Comparison of ENCODE assay signal across 8 cellular contexts in the genomic region with DNA sequence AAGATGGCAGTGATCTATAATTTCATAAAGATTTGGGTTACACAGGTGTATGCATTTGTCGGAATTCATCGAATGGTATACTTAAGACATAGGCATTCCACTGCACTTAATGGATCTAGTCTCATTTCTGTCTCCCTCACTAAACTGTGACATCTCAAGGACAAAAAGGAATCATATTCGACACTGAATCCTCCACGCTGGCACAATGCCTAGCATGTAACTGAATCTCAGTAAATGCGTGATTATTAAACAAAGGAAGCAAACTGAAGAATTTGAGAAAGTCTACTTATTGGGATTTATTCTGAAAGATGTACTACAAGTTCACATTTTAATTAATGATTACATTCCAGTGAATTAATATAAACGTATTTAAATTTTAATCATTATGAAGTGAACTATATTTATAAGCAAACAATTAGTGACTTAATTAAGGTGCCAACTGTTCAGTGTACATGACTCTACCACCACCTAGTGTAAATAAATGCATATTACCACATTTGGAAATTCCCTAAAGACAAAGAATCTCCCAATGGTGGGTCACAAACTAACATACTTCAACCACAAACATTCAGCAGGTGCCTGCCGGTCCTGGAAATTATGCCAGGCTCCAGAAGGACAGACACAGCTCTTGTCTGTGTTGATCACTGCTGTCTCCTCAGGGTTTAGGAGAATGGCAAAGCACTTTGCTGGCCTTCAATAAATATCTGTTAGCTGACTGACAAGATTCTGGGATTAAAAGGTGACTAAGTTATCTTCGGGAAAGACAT. TPM values are rescaled to one million over a fixed set of nuclear protein-coding genes. Genes with fewer than 3 reads are reported as not detected.
A peak's percentile ranks its signal among the peaks of the same experiment; 100 is the strongest.
DNase-seq lines count a peak whose midpoint lies in the region; FAIRE-seq and TF ChIP-seq lines count a peak whose summit lies in the region.

No MANE protein-coding gene starts in this region.

- intact Hi-C loops in activated T-helper 1 cell treated with anti-CD3 and anti-CD28 coated beads, Interleukin-12 subunit alpha, Interleukin-12 subunit beta, Interleukin-2, Interleukin-4 antibody, amounts not matched to agents 30 ng/mL and 10 ng/mL and 1 ng/mL, durations not matched to agents 14 hours and 24 hours and 36 hours (cut with micrococcal nuclease): loop anchor here (1.0 kb wide), 2 partner anchors 237 to 438 kb away; no protein-coding TSS in a partner anchor

- POLR2A ChIA-PET in HEK293T (lab: Yijun Ruan, JAX): no interaction called here

- CTCF ChIA-PET in HEK293T (lab: Yijun Ruan, JAX): interaction anchor here (0.6 kb wide), 1 partner anchor 1064 kb away, joined by 3 read pairs; no protein-coding TSS in a partner anchor

- peak; percentile 51 for DNase-seq in COR-L47 (lab: John Stamatoyannopoulos, UW)
- peak; percentile 9 for DNase-seq in HEK293T (ENCODE audit: extremely low spot score)
- peak; percentile 48 for DNase-seq in NCI-H460 (ENCODE audit: extremely low read depth, low read depth)
- peak; percentile 53 for DNase-seq in bronchial epithelial cell (ENCODE audit: low read depth)
- peak; percentile 37 for DNase-seq in medulla oblongata (ENCODE audit: extremely low spot score)
- no peak for DNase-seq in activated T-helper 1 cell treated with anti-CD3 and anti-CD28 coated beads, Interleukin-12 subunit alpha, Interleukin-12 subunit beta, Interleukin-2, Interleukin-4 antibody, amounts not matched to agents 30 ng/mL and 10 ng/mL and 1 ng/mL, durations not matched to agents 14 hours and 24 hours and 36 hours (ENCODE audit: low spot score)
- no peak for DNase-seq in UCSD-AML1 (lab: John Stamatoyannopoulos, UW; ENCODE audit: unreplicated experiment)
- no peak for DNase-seq in stimulated activated CD4-positive, alpha-beta T cell treated with anti-CD3 and anti-CD28 coated beads, Interleukin-2, amount 100 ng/mL, for 24 hours

- H3K27me3 Mint-ChIP-seq in activated T-helper 1 cell treated with anti-CD3 and anti-CD28 coated beads, Interleukin-12 subunit alpha, Interleukin-12 subunit beta, Interleukin-2, Interleukin-4 antibody, amounts not matched to agents 30 ng/mL and 10 ng/mL and 1 ng/mL, durations not matched to agents 14 hours and 24 hours and 36 hours (ENCODE audit: insufficient read depth): no peaks in the 10 kb centered on the region

- H3K27ac Mint-ChIP-seq in activated T-helper 1 cell treated with anti-CD3 and anti-CD28 coated beads, Interleukin-12 subunit alpha, Interleukin-12 subunit beta, Interleukin-2, Interleukin-4 antibody, amounts not matched to agents 30 ng/mL and 10 ng/mL and 1 ng/mL, durations not matched to agents 14 hours and 24 hours and 36 hours: no peak overlapping the region

- FAIRE-seq in bronchial epithelial cell (lab: Jason Lieb, UNC): peak; percentile 40

- peak; percentile 45 for TF ChIP-seq CTCF in bronchial epithelial cell (IDR thresholded peaks at IDR 0.05; ENCODE audit: insufficient read depth, low read length, severe bottlenecking)

- no peak overlapping the region for H3K4me3 ChIP-seq in bronchial epithelial cell (ENCODE audit: low read depth, low read length)

- H3K9me3 Mint-ChIP-seq in activated T-helper 1 cell treated with anti-CD3 and anti-CD28 coated beads, Interleukin-12 subunit alpha, Interleukin-12 subunit beta, Interleukin-2, Interleukin-4 antibody, amounts not matched to agents 30 ng/mL and 10 ng/mL and 1 ng/mL, durations not matched to agents 14 hours and 24 hours and 36 hours: no peaks in the 10 kb centered on the region

- H3K27me3 ChIP-seq in bronchial epithelial cell (ENCODE audit: control insufficient read depth, insufficient read depth, low read length): no peaks in the 10 kb centered on the region

- no peaks in the 10 kb centered on the region for H3K4me1 Mint-ChIP-seq in activated T-helper 1 cell treated with anti-CD3 and anti-CD28 coated beads, Interleukin-12 subunit alpha, Interleukin-12 subunit beta, Interleukin-2, Interleukin-4 antibody, amounts not matched to agents 30 ng/mL and 10 ng/mL and 1 ng/mL, durations not matched to agents 14 hours and 24 hours and 36 hours (ENCODE audit: low read depth)

- no peaks in the 10 kb centered on the region for H3K36me3 ChIP-seq in bronchial epithelial cell (ENCODE audit: control insufficient read depth, insufficient read depth, low read length)

- H3K4me3 Mint-ChIP-seq in activated T-helper 1 cell treated with anti-CD3 and anti-CD28 coated beads, Interleukin-12 subunit alpha, Interleukin-12 subunit beta, Interleukin-2, Interleukin-4 antibody, amounts not matched to agents 30 ng/mL and 10 ng/mL and 1 ng/mL, durations not matched to agents 14 hours and 24 hours and 36 hours: no peak overlapping the region

- no peaks in the 10 kb centered on the region for H3K36me3 Mint-ChIP-seq in activated T-helper 1 cell treated with anti-CD3 and anti-CD28 coated beads, Interleukin-12 subunit alpha, Interleukin-12 subunit beta, Interleukin-2, Interleukin-4 antibody, amounts not matched to agents 30 ng/mL and 10 ng/mL and 1 ng/mL, durations not matched to agents 14 hours and 24 hours and 36 hours (ENCODE audit: low read depth)

TF ChIP-seq in HEK293T, 16 proteins besides CTCF, POLR2A, EP300 and RAD21:
- no peak for TF ChIP-seq ARNT (IDR thresholded peaks at IDR 0.05)
- TF ChIP-seq HDGF (IDR thresholded peaks at IDR 0.05; ENCODE audit: borderline replicate concordance): no peak

RNA-seq across cellular contexts. Expression of a gene that starts 56.4 kb away (rescaled TPM):
- 334 and 348 TPM in 2 replicates for total RNA-seq in NCI-H460 (2014; rRNA removed; shearing (Covaris generic))
- 96.9 and 110 TPM in 2 replicates for polyA plus RNA-seq in NCI-H460 (2014; cell fraction: nucleus; rRNA removed)
- 6.8 and 17.4 TPM in 2 replicates for total RNA-seq in bronchial epithelial cell
- 21.7 and 21.8 TPM in 2 replicates for total RNA-seq in activated T-helper 1 cell treated with anti-CD3 and anti-CD28 coated beads, Interleukin-12 subunit alpha, Interleukin-12 subunit beta, Interleukin-2, Interleukin-4 antibody, amounts not matched to agents 30 ng/mL and 10 ng/mL and 1 ng/mL, durations not matched to agents 14 hours and 24 hours and 36 hours

Comparison
In these comparisons a context has a peak if more than half of its experiments do, and no peak if none do; other contexts are left out.
1. DNase-seq: peak in COR-L47 (single experiment), HEK293T (single experiment), NCI-H460 (single experiment), bronchial epithelial cell (single experiment) and medulla oblongata (single experiment); none in activated T-helper 1 cell treated with anti-CD3 and anti-CD28 coated beads, Interleukin-12 subunit alpha, Interleukin-12 subunit beta, Interleukin-2, Interleukin-4 antibody, amounts not matched to agents 30 ng/mL and 10 ng/mL and 1 ng/mL, durations not matched to agents 14 hours and 24 hours and 36 hours (single experiment), UCSD-AML1 (single experiment) and stimulated activated CD4-positive, alpha-beta T cell treated with anti-CD3 and anti-CD28 coated beads, Interleukin-2, amount 100 ng/mL, for 24 hours (0 of 2).
2. RNA of a gene that starts 56.4 kb away (total RNA-seq): 334 to 348 TPM in NCI-H460; 21.7 to 21.8 TPM in activated T-helper 1 cell treated with anti-CD3 and anti-CD28 coated beads, Interleukin-12 subunit alpha, Interleukin-12 subunit beta, Interleukin-2, Interleukin-4 antibody, amounts not matched to agents 30 ng/mL and 10 ng/mL and 1 ng/mL, durations not matched to agents 14 hours and 24 hours and 36 hours and 6.8 to 17.4 TPM in bronchial epithelial cell; every median in the first group is over 10 times any median in the second.